ENCODE assay signal across 14 cellular contexts in the genomic region with DNA sequence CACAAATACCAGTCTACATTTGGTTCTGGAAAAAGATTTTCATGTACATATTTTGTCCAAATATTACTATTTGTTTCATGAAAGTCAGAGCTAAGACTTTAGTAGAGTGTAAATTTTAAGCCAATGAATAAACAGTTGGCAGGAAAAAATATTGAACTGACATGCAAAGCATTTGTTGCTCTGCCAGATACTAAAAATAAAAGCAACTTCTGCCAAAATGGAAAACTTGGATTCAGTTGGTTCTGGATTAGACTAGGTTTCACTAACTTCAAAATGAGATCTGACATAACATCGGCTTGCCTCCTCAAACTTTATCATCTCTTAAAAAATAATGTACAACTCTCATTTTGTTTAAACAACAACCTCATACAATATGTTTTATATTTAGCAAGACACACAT.
"Had no signal": no experiment of that assay in that cellular context is flagged by ENCODE, and none has a peak within 500 bp of the region (broad histone marks: within the 10 kb centered on the region; RNA-seq: fewer than 3 reads in every experiment).

No MANE protein-coding gene starts in this region.

- H3K4me3 ChIP-seq: adrenal gland, gastroesophageal sphincter, lung, thyroid gland had no signal

- H3K9me3 ChIP-seq: adrenal gland, gastroesophageal sphincter, thyroid gland had no signal

- H3K27me3 ChIP-seq: adrenal gland, gastroesophageal sphincter, thyroid gland had no signal

- H3K4me1 ChIP-seq: adrenal gland, thyroid gland had no signal

- DNase-seq: activated CD4-positive, alpha-beta T cell treated with anti-CD3 and anti-CD28 coated beads, Interleukin-2, amount 50 U/mL, for 4 hours; activated gamma-delta T cell; adrenal gland; immature natural killer cell; nephron progenitor cell; nucleus accumbens; retina; stimulated activated CD4-positive, alpha-beta T cell treated with anti-CD3 and anti-CD28 coated beads, Interleukin-12 subunit alpha, Interleukin-12 subunit beta, amount 100 ng/mL, for 4 hours; stimulated activated CD4-positive, alpha-beta T cell treated with anti-CD3 and anti-CD28 coated beads, Interleukin-1b, Interleukin-23, amount 100 ng/mL, for 48 hours; stimulated activated CD8-positive, alpha-beta memory T cell treated with anti-CD3 and anti-CD28 coated beads, Interleukin-4, amount 100 ng/mL, for 48 hours; stimulated activated naive CD4-positive, alpha-beta T cell; thyroid gland had no signal

- ATAC-seq: gastroesophageal sphincter had no signal

- H3K27ac ChIP-seq: adrenal gland, thyroid gland had no signal
